Comparison of ENCODE assay signal across 27 cellular contexts in genomic region chr2:241051578-241052487, GRCh38. TPM values are rescaled to one million over a fixed set of nuclear protein-coding genes. Genes with fewer than 3 reads are reported as not detected.
DNase-seq lines count a peak whose midpoint lies in the region; ATAC-seq and TF ChIP-seq lines count a peak whose summit lies in the region.
"Had no signal": no experiment of that assay in that cellular context is flagged by ENCODE, and none has a peak within 500 bp of the region (broad histone marks: within the 10 kb centered on the region; RNA-seq: fewer than 3 reads in every experiment).

No MANE protein-coding gene starts in this region.

- H3K4me3 ChIP-seq in left ventricle myocardium inferior (no peak overlapping the region), right atrium auricular region (no peak overlapping the region), ovary (no peak overlapping the region)
- H3K4me3 ChIP-seq: dorsolateral prefrontal cortex, gastrocnemius medialis, hepatocyte, tibial nerve had no signal

- DNase-seq in left ventricle myocardium inferior (peak; percentile 9), left ventricle myocardium superior (no peak), right atrium auricular region (ENCODE audit: low spot score) (peak; percentile 55), ovary (peak in 3 of 5 donors; percentile 9 to 21 (median 13)), NOMO-1 treated with dmso at 0.1 percent for 144 hours (lab: John Stamatoyannopoulos, UW; ENCODE audit: unreplicated experiment) (no peak), putamen (ENCODE audit: low spot score) (no peak), NCI-H774 (lab: John Stamatoyannopoulos, UW) (no peak)
- DNase-seq: activated CD4-positive, alpha-beta T cell treated with anti-CD3 and anti-CD28 coated beads, Interleukin-2, amount 50 U/mL, for 4 hours; activated CD8-positive, alpha-beta memory T cell treated with anti-CD3 and anti-CD28 coated beads, Interleukin-2, amount 10 ng/mL, durations not matched to agents 7 days and 5 days; activated T-cell treated with anti-CD3 and anti-CD28 coated beads, Interleukin-2, amount 50 U/mL, for 72 hours; amniotic stem cell; brain microvascular endothelial cell; DMS79 treated with DMSO at 0.1 percent for 48 hours; GF-D8; mesenchymal stem cell; NCI-H146; NCI-H2107; NCI-H446; NCI-H748 treated with DMSO at 0.1 percent for 48 hours; stimulated activated CD4-positive, alpha-beta T cell treated with anti-CD3 and anti-CD28 coated beads, Interleukin-4, amount 100 ng/mL, for 24 hours; T-helper 1 cell had no signal

- WGBS in ovary, 3 donors = 87 to 91% (median 90%) methylated on average over 32 to 33 of the region's 33 CpGs

- no peak for TF ChIP-seq POLR2A in ovary (IDR thresholded peaks at IDR 0.05)

- H3K27ac ChIP-seq in left ventricle myocardium inferior (replicated peaks) = no peak overlapping the region
- H3K27ac ChIP-seq in right atrium auricular region = no peak overlapping the region
- no peak overlapping the region for H3K27ac ChIP-seq in ovary
- H3K27ac ChIP-seq: brain microvascular endothelial cell, C4-2B, dorsolateral prefrontal cortex, gastrocnemius medialis, hepatocyte, tibial nerve had no signal

- H3K27me3 ChIP-seq in left ventricle myocardium inferior (ENCODE audit: low read depth) (no peaks in the 10 kb centered on the region), right atrium auricular region (no peaks in the 10 kb centered on the region), ovary (no peaks in the 10 kb centered on the region)
- H3K27me3 ChIP-seq: brain microvascular endothelial cell, dorsolateral prefrontal cortex, gastrocnemius medialis, hepatocyte, tibial nerve had no signal

- peaks cover 47% of the 10 kb centered on the region for H3K36me3 ChIP-seq in left ventricle myocardium inferior
- H3K36me3 ChIP-seq in right atrium auricular region = peaks cover 8% of the 10 kb centered on the region
- H3K36me3 ChIP-seq in ovary = no peaks in the 10 kb centered on the region
- H3K36me3 ChIP-seq: brain microvascular endothelial cell had no signal

- ATAC-seq in left ventricle myocardium superior (no peak), HG03108 (IDR thresholded peaks at IDR 0.05; ENCODE audit: unreplicated experiment) (no peak)
- ATAC-seq: activated CD8-positive, alpha-beta memory T cell treated with anti-CD3 and anti-CD28 coated beads, Interleukin-2, amount 10 ng/mL, durations not matched to agents 7 days and 5 days; activated T-cell treated with anti-CD3 and anti-CD28 coated beads, Interleukin-2, amount 50 U/mL, for 72 hours; gastrocnemius medialis had no signal

- no peak for TF ChIP-seq CTCF in left ventricle myocardium inferior (IDR thresholded peaks at IDR 0.05; ENCODE audit: borderline replicate concordance)
- TF ChIP-seq CTCF in right atrium auricular region (IDR thresholded peaks at IDR 0.05) = no peak
- no peak for TF ChIP-seq CTCF in ovary (IDR thresholded peaks at IDR 0.05)

- H3K4me1 ChIP-seq in left ventricle myocardium inferior (no peaks in the 10 kb centered on the region), right atrium auricular region (no peaks in the 10 kb centered on the region), ovary (ENCODE audit: insufficient read depth) (no peaks in the 10 kb centered on the region)
- H3K4me1 ChIP-seq: gastrocnemius medialis, tibial nerve had no signal

- H3K9me3 ChIP-seq in left ventricle myocardium inferior (replicated peaks) = no peaks in the 10 kb centered on the region
- H3K9me3 ChIP-seq in right atrium auricular region = no peaks in the 10 kb centered on the region
- no peaks in the 10 kb centered on the region for H3K9me3 ChIP-seq in ovary
- H3K9me3 ChIP-seq: gastrocnemius medialis, tibial nerve had no signal

- intact Hi-C loops in left ventricle myocardium inferior (cut with micrococcal nuclease) = no loop called here
- intact Hi-C loops in left ventricle myocardium superior (cut with micrococcal nuclease) = no loop called here
- intact Hi-C loops in ovary (cut with DNase I) = no loop called here

- TF ChIP-seq EP300 in ovary (IDR thresholded peaks at IDR 0.05) = no peak

RNA-seq across cellular contexts. Expression of gene MTERF4, which starts 50.3 kb away (rescaled TPM):
- total RNA-seq in left ventricle myocardium inferior (19.5 TPM), left ventricle myocardium superior (25.8 TPM), right atrium auricular region (10 to 100 TPM; 20.6 to 25.3 TPM), ovary (10 to 100 TPM; 24.8 to 45.7 (median 35.7) TPM)
- 10 to 100 TPM; 41.6 to 60.7 TPM for polyA plus RNA-seq in ovary

RNA-seq across cellular contexts. Expression of gene SNED1, which starts 53.4 kb away (rescaled TPM):
- total RNA-seq in left ventricle myocardium inferior = 6.1 TPM
- 7.4 TPM for total RNA-seq in left ventricle myocardium superior
- 10 to 100 TPM in 1 of 2 donors, 1 to 10 TPM in 1; 9.9 to 16.4 TPM for total RNA-seq in right atrium auricular region
- 10 to 100 TPM; 32.7 to 69.5 (median 50.3) TPM for total RNA-seq in ovary
- 10 to 100 TPM; 16.7 to 29.5 TPM for polyA plus RNA-seq in ovary

Comparison
In these comparisons a context has a peak if more than half of its experiments do, and no peak if none do; other contexts are left out.
1. DNase-seq: peak in left ventricle myocardium inferior (single experiment), right atrium auricular region (single experiment) and ovary (3 of 5); none in left ventricle myocardium superior (single experiment), NOMO-1 treated with dmso at 0.1 percent for 144 hours (single experiment), putamen (single experiment) and NCI-H774 (single experiment).